In genomic region chr12:386651-387050, GRCh38 we compare ENCODE assay signal across 10 cellular contexts. TPM values are rescaled to one million over a fixed set of nuclear protein-coding genes. Genes with fewer than 3 reads are reported as not detected.
A peak's percentile ranks its signal among the peaks of the same experiment; 100 is the strongest.
DNase-seq lines count a peak whose midpoint lies in the region; ATAC-seq and TF ChIP-seq lines count a peak whose summit lies in the region.
"Had no signal": no experiment of that assay in that cellular context is flagged by ENCODE, and none has a peak within 500 bp of the region (broad histone marks: within the 10 kb centered on the region; RNA-seq: fewer than 3 reads in every experiment).

No MANE protein-coding gene starts in this region.

- H3K4me1 ChIP-seq in OCI-LY3 (ENCODE audit: low read length) = peaks cover 24% of the 10 kb centered on the region
- peaks cover 27% of the 10 kb centered on the region for H3K4me1 ChIP-seq in psoas muscle

- H3K36me3 ChIP-seq in OCI-LY3 (replicated peaks; ENCODE audit: low read depth, low read length) (peaks cover 21% of the 10 kb centered on the region), psoas muscle (ENCODE audit: insufficient read depth in 1 of 2, low read depth in 1 of 2) (peaks cover 3 to 41% of the 10 kb centered on the region in 2 donors)

- H4K20me1 ChIP-seq in OCI-LY3 (ENCODE audit: insufficient read depth, low read length) = peaks cover 28% of the 10 kb centered on the region

- intact Hi-C loops in psoas muscle (cut with DNase I) = no loop called here

- H3K79me2 ChIP-seq in OCI-LY3 (ENCODE audit: low read length) = peaks cover 67% of the 10 kb centered on the region

- H3K9me3 Mint-ChIP-seq in T-helper 2 cell treated with Interferon-gamma antibody and Interleukin-4, amounts not matched to agents 5 μg/mL and 100 μg/mL, for 36 hours = no peaks in the 10 kb centered on the region

- no peak for DNase-seq in T-helper 2 cell treated with Interferon-gamma antibody and Interleukin-4, amounts not matched to agents 5 μg/mL and 100 μg/mL, for 36 hours (ENCODE audit: low spot score)
- DNase-seq in T-helper 2 cell (no peak), epithelial cell of esophagus (ENCODE audit: low read depth) (peak; percentile 72), psoas muscle (no peak), putamen (ENCODE audit: low spot score) (no peak), caudate nucleus (lab: John Stamatoyannopoulos, UW) (no peak)
- DNase-seq: substantia nigra had no signal

- no peak overlapping the region for H2AFZ ChIP-seq in OCI-LY3 (ENCODE audit: low read depth, low read length)

- H3K9me3 ChIP-seq in OCI-LY3 (ENCODE audit: insufficient read depth, low read length) (no peaks in the 10 kb centered on the region), psoas muscle (no peaks in the 10 kb centered on the region)
- H3K9me3 ChIP-seq: neutrophil had no signal

- no peaks in the 10 kb centered on the region for H3K27me3 Mint-ChIP-seq in T-helper 2 cell treated with Interferon-gamma antibody and Interleukin-4, amounts not matched to agents 5 μg/mL and 100 μg/mL, for 36 hours (ENCODE audit: low read depth)

- peak overlapping the region; percentile 38 for H3K4me3 Mint-ChIP-seq in T-helper 2 cell treated with Interferon-gamma antibody and Interleukin-4, amounts not matched to agents 5 μg/mL and 100 μg/mL, for 36 hours

- 61 to 69% (median 66%) methylated on average over 4 of the region's 4 CpGs for WGBS in psoas muscle, 3 donors

- TF ChIP-seq CTCF in OCI-LY3 (IDR thresholded peaks at IDR 0.05; ENCODE audit: low read depth, low read length) (no peak), epithelial cell of esophagus (IDR thresholded peaks at IDR 0.05; ENCODE audit: insufficient read depth, low read depth, low read length, missing control alignments) (no peak), psoas muscle (IDR thresholded peaks at IDR 0.05) (no peak)

- peaks cover 22% of the 10 kb centered on the region for H3K4me1 Mint-ChIP-seq in T-helper 2 cell treated with Interferon-gamma antibody and Interleukin-4, amounts not matched to agents 5 μg/mL and 100 μg/mL, for 36 hours (ENCODE audit: low read depth)

- no peak overlapping the region for H3K27ac Mint-ChIP-seq in T-helper 2 cell treated with Interferon-gamma antibody and Interleukin-4, amounts not matched to agents 5 μg/mL and 100 μg/mL, for 36 hours

- no peak for ATAC-seq in psoas muscle
- ATAC-seq in GM21390 (IDR thresholded peaks at IDR 0.05; ENCODE audit: unreplicated experiment) = no peak

- H3K4me3 ChIP-seq in OCI-LY3 (ENCODE audit: low read length) = peak overlapping the region; percentile 96
- peak overlapping the region; percentile 96 for H3K4me3 ChIP-seq in epithelial cell of esophagus (ENCODE audit: low read length)
- peak overlapping the region; percentile 90 for H3K4me3 ChIP-seq in psoas muscle

- peaks cover 39% of the 10 kb centered on the region for H3K36me3 Mint-ChIP-seq in T-helper 2 cell treated with Interferon-gamma antibody and Interleukin-4, amounts not matched to agents 5 μg/mL and 100 μg/mL, for 36 hours (ENCODE audit: low read depth)

- peak overlapping the region; percentile 91 for H3K4me2 ChIP-seq in OCI-LY3 (ENCODE audit: low read length)

- H3K27ac ChIP-seq in OCI-LY3 (ENCODE audit: low read length) (no peak overlapping the region), psoas muscle (no peak overlapping the region), caudate nucleus (ENCODE audit: low read depth, low read length) (no peak overlapping the region)

- no peaks in the 10 kb centered on the region for H3K27me3 ChIP-seq in OCI-LY3 (ENCODE audit: low read depth, low read length)
- H3K27me3 ChIP-seq in psoas muscle (ENCODE audit: insufficient read depth in 3 of 3, low read length in 2 of 3) = no peaks in the 10 kb centered on the region
- H3K27me3 ChIP-seq: neutrophil had no signal

- peak overlapping the region; percentile 97 for H3K9ac ChIP-seq in OCI-LY3 (ENCODE audit: low read length)

RNA-seq across cellular contexts. Expression of gene KDM5A, which starts 2.5 kb away (rescaled TPM):
- 10 to 100 TPM; 24.8 to 49.5 (median 26.9) TPM for total RNA-seq in psoas muscle
- polyA plus RNA-seq in psoas muscle = 10 to 100 TPM in 1 of 3 donors, 1 to 10 TPM in 2; 4.0 to 11.8 (median 5.2) TPM

RNA-seq across cellular contexts. Expression of gene CCDC77, which starts 14.8 kb away (rescaled TPM):
- total RNA-seq in psoas muscle = 1 to 10 TPM; 2.8 to 4.5 (median 3.4) TPM
- polyA plus RNA-seq in psoas muscle = 1 to 10 TPM; 3.9 to 7.8 (median 5.3) TPM
